In the genomic region with DNA sequence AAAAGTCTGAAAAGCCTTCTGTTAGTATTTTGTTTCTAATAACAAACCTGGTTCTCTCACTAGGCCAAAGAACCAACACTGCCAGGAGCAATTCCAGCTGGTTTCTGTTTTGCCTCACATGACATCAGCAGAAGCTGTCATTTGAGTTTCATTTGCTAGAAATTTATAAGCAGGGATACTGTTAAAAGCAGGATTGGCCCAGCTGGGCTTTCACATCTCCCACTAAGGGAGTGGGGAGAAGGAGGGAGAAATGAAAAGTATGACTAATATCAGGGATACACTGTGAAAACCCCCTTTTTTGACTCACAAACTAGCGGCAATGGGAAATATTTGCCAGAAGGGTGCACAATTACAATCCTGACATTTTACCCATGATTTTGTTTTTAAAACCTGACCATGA, we compare ENCODE assay signal across 8 cellular contexts. TPM values are rescaled to one million over a fixed set of nuclear protein-coding genes. Genes with fewer than 3 reads are reported as not detected.
DNase-seq lines count a peak whose midpoint lies in the region; ATAC-seq and TF ChIP-seq lines count a peak whose summit lies in the region.
"Had no signal": no experiment of that assay in that cellular context is flagged by ENCODE, and none has a peak within 500 bp of the region (broad histone marks: within the 10 kb centered on the region; RNA-seq: fewer than 3 reads in every experiment).

No MANE protein-coding gene starts in this region.

- H3K4me3 ChIP-seq in suprapubic skin: peak overlapping the region; percentile 49

- H3K36me3 ChIP-seq in suprapubic skin: no peaks in the 10 kb centered on the region

- peak overlapping the region; percentile 86 for H3K27ac ChIP-seq in suprapubic skin

- no peak for TF ChIP-seq EP300 in suprapubic skin (IDR thresholded peaks at IDR 0.05)

- ATAC-seq in HG03159 (IDR thresholded peaks at IDR 0.05; ENCODE audit: unreplicated experiment) (no peak), HG03439 (IDR thresholded peaks at IDR 0.05; ENCODE audit: unreplicated experiment) (no peak)
- ATAC-seq: activated CD8-positive, alpha-beta T cell treated with anti-CD3 and anti-CD28 coated beads for 36 hours had no signal

- H3K4me1 ChIP-seq in suprapubic skin: peaks cover 32% of the 10 kb centered on the region

- no peak for TF ChIP-seq CTCF in suprapubic skin (IDR thresholded peaks at IDR 0.05)

- peak; percentile 97 for DNase-seq in M059J (ENCODE audit: low read depth)
- peak; percentile 63 for DNase-seq in brain pericyte (ENCODE audit: low read depth, low spot score)
- DNase-seq in kidney glomerular epithelial cell (lab: John Stamatoyannopoulos, UW): peak; percentile 54
- DNase-seq in suprapubic skin (ENCODE audit: low spot score in 2 of 2): no peak
- no peak for DNase-seq in NOMO-1 treated with DMSO at 0.1 percent for 48 hours (lab: John Stamatoyannopoulos, UW; ENCODE audit: unreplicated experiment)
- DNase-seq: activated CD8-positive, alpha-beta T cell treated with anti-CD3 and anti-CD28 coated beads for 36 hours had no signal

- H3K9me3 ChIP-seq in suprapubic skin: no peaks in the 10 kb centered on the region

- WGBS in suprapubic skin: 32% methylated on average over 1 of the region's 1 CpG

- TF ChIP-seq POLR2A in suprapubic skin (IDR thresholded peaks at IDR 0.05): no peak

- H3K27me3 ChIP-seq in suprapubic skin: no peaks in the 10 kb centered on the region

RNA-seq across cellular contexts. Expression of a gene that starts 5.3 kb away (rescaled TPM):
- 136 and 288 TPM in 2 replicates for total RNA-seq in M059J (2014; rRNA removed; shearing (Covaris generic))
- 10 to 100 TPM in 3 of 4 donors, 1 to 10 TPM in 1; 8.0 to 32.2 (median 17.1) TPM for total RNA-seq in suprapubic skin
- total RNA-seq: activated CD8-positive, alpha-beta T cell treated with anti-CD3 and anti-CD28 coated beads for 36 hours had no signal

Comparison
In these comparisons a context has a peak if more than half of its experiments do, and no peak if none do; other contexts are left out.
1. DNase-seq: peak in M059J (single experiment), brain pericyte (single experiment) and kidney glomerular epithelial cell (single experiment); none in suprapubic skin (0 of 2) and NOMO-1 treated with DMSO at 0.1 percent for 48 hours (single experiment).